ENCODE assay signal across 8 cellular contexts in genomic region chr5:132459983-132460834, GRCh38. TPM values are rescaled to one million over a fixed set of nuclear protein-coding genes. Genes with fewer than 3 reads are reported as not detected.
DNase-seq lines count a peak whose midpoint lies in the region; ATAC-seq and TF ChIP-seq lines count a peak whose summit lies in the region.

No MANE protein-coding gene starts in this region.

- no peaks in the 10 kb centered on the region for H3K27me3 Mint-ChIP-seq in activated CD8-positive, alpha-beta memory T cell treated with anti-CD3 and anti-CD28 coated beads, Interleukin-2, amount 10 ng/mL, durations not matched to agents 7 days and 5 days

- H3K4me1 ChIP-seq in stomach (peaks cover 70 to 100% (median 88%) of the 10 kb centered on the region in 4 donors), thyroid gland (peaks cover 27 to 61% of the 10 kb centered on the region in 2 donors)

- peak overlapping the region; percentile 15 to 88 (median 71) for H3K27ac ChIP-seq in stomach
- H3K27ac ChIP-seq in thyroid gland = no peak overlapping the region

- no peaks in the 10 kb centered on the region for H3K9me3 ChIP-seq in stomach
- no peaks in the 10 kb centered on the region for H3K9me3 ChIP-seq in thyroid gland

- CTCF ChIA-PET in activated CD8-positive, alpha-beta memory T cell treated with anti-CD3 and anti-CD28 coated beads, Interleukin-2, amount 10 ng/mL, durations not matched to agents 7 days and 5 days (lab: Charles Lee) = interaction anchor here (0.9 to 8.0 kb wide), 5 partner anchors 12 to 36 kb away, joined by 4 to 131 read pairs (median 51); partner anchors contain the start of gene IRF1

- TF ChIP-seq POLR2A in stomach (IDR thresholded peaks at IDR 0.05) (no peak), thyroid gland (IDR thresholded peaks at IDR 0.05) (no peak)

- H3K9me3 Mint-ChIP-seq in activated CD8-positive, alpha-beta memory T cell treated with anti-CD3 and anti-CD28 coated beads, Interleukin-2, amount 10 ng/mL, durations not matched to agents 7 days and 5 days (ENCODE audit: low read depth) = no peaks in the 10 kb centered on the region

- DNase-seq in activated CD8-positive, alpha-beta memory T cell treated with anti-CD3 and anti-CD28 coated beads, Interleukin-2, amount 10 ng/mL, durations not matched to agents 7 days and 5 days = no peak
- DNase-seq in activated CD8-positive, alpha-beta memory T cell treated with anti-CD3 and anti-CD28 coated beads, Interleukin-2, amount 50 U/mL, for 4 hours = no peak
- DNase-seq in OCI-M1 (lab: John Stamatoyannopoulos, UW) (peak; percentile 71), epithelial cell of proximal tubule (ENCODE audit: low read depth) (no peak), stomach (peak; percentile 64), thyroid gland (no peak)
- no peak for DNase-seq in activated CD4-positive, CD25-positive, alpha-beta regulatory T cell treated with anti-CD3 and anti-CD28 coated beads, Interleukin-2, amount 50 U/mL, for 72 hours

- H3K36me3 ChIP-seq in stomach (peaks cover 0 to 4% (median 2%) of the 10 kb centered on the region in 4 donors), thyroid gland (no peaks in the 10 kb centered on the region)

- ATAC-seq in activated CD8-positive, alpha-beta memory T cell treated with anti-CD3 and anti-CD28 coated beads, Interleukin-2, amount 10 ng/mL, durations not matched to agents 7 days and 5 days = no peak
- no peak for ATAC-seq in GM19395 (IDR thresholded peaks at IDR 0.05; ENCODE audit: unreplicated experiment)

- H3K4me1 Mint-ChIP-seq in activated CD8-positive, alpha-beta memory T cell treated with anti-CD3 and anti-CD28 coated beads, Interleukin-2, amount 10 ng/mL, durations not matched to agents 7 days and 5 days = peaks cover 94% of the 10 kb centered on the region

- 66 to 80% (median 73%) methylated on average over 8 of the region's 8 CpGs for WGBS in stomach, 5 donors
- 85 to 92% methylated on average over 8 of the region's 8 CpGs for WGBS in thyroid gland, 2 donors

- H3K27ac Mint-ChIP-seq in activated CD8-positive, alpha-beta memory T cell treated with anti-CD3 and anti-CD28 coated beads, Interleukin-2, amount 10 ng/mL, durations not matched to agents 7 days and 5 days = peak overlapping the region; percentile 99

- H3K4me3 ChIP-seq in epithelial cell of proximal tubule (ENCODE audit: low read depth, low read length) (no peak overlapping the region), stomach (no peak overlapping the region), thyroid gland (replicated peaks in 1 of 3) (no peak overlapping the region)

- peaks cover 49% of the 10 kb centered on the region for H3K36me3 Mint-ChIP-seq in activated CD8-positive, alpha-beta memory T cell treated with anti-CD3 and anti-CD28 coated beads, Interleukin-2, amount 10 ng/mL, durations not matched to agents 7 days and 5 days

- intact Hi-C loops in stomach (cut with DNase I; ENCODE audit: low total_unique reads) (no loop called here), thyroid gland (cut with DNase I) (no loop called here)

- peak; percentile 14 for TF ChIP-seq CTCF in epithelial cell of proximal tubule (conservative IDR thresholded peaks at IDR 0.05; ENCODE audit: low read depth, low read length)
- TF ChIP-seq CTCF in stomach (IDR thresholded peaks at IDR 0.05) = no peak
- TF ChIP-seq CTCF in thyroid gland (IDR thresholded peaks at IDR 0.05) = no peak

- no peak for TF ChIP-seq EP300 in stomach (IDR thresholded peaks at IDR 0.05)

- no peak overlapping the region for H3K4me3 Mint-ChIP-seq in activated CD8-positive, alpha-beta memory T cell treated with anti-CD3 and anti-CD28 coated beads, Interleukin-2, amount 10 ng/mL, durations not matched to agents 7 days and 5 days

- H3K27me3 ChIP-seq in stomach (no peaks in the 10 kb centered on the region), thyroid gland (no peaks in the 10 kb centered on the region)

RNA-seq across cellular contexts. Expression of gene IRF1, which starts 30.4 kb away (rescaled TPM):
- 100 to 1,000 TPM; 205 to 223 TPM for total RNA-seq in activated CD8-positive, alpha-beta memory T cell treated with anti-CD3 and anti-CD28 coated beads, Interleukin-2, amount 10 ng/mL, durations not matched to agents 7 days and 5 days
- total RNA-seq in epithelial cell of proximal tubule = 33.0 and 41.5 TPM in 2 replicates
- 100 to 1,000 TPM in 2 of 5 donors, 10 to 100 TPM in 3; 18.0 to 256 (median 91.5) TPM for total RNA-seq in stomach
- 10 to 100 TPM; 17.1 to 80.2 (median 49.1) TPM for polyA plus RNA-seq in stomach
- total RNA-seq in thyroid gland = 10 to 100 TPM; 24.6 to 49.7 (median 32.1) TPM

Comparison
In these comparisons a context has a peak if more than half of its experiments do, and no peak if none do; other contexts are left out.
1. DNase-seq: peak in OCI-M1 (single experiment) and stomach (single experiment); none in activated CD8-positive, alpha-beta memory T cell treated with anti-CD3 and anti-CD28 coated beads, Interleukin-2, amount 10 ng/mL, durations not matched to agents 7 days and 5 days (single experiment), activated CD8-positive, alpha-beta memory T cell treated with anti-CD3 and anti-CD28 coated beads, Interleukin-2, amount 50 U/mL, for 4 hours (single experiment), epithelial cell of proximal tubule (single experiment), activated CD4-positive, CD25-positive, alpha-beta regulatory T cell treated with anti-CD3 and anti-CD28 coated beads, Interleukin-2, amount 50 U/mL, for 72 hours (single experiment) and thyroid gland (0 of 2).
2. H3K27ac ChIP-seq: peak in stomach (5 of 5); none in thyroid gland (0 of 3).